In genomic region chr15:87477759-87478687, GRCh38 we compare ENCODE assay signal across 7 cellular contexts.
DNase-seq lines count a peak whose midpoint lies in the region; ATAC-seq and TF ChIP-seq lines count a peak whose summit lies in the region.

No MANE protein-coding gene starts in this region.

- H3K27ac Mint-ChIP-seq in HFFc6: peak overlapping the region; percentile 80
- H3K27ac Mint-ChIP-seq in T-helper 2 cell treated with Interferon-gamma antibody and Interleukin-4, amounts not matched to agents 5 μg/mL and 100 μg/mL, for 36 hours: no peak overlapping the region

- H3K4me1 ChIP-seq in RWPE2 (ENCODE audit: insufficient read depth, poor library complexity, severe bottlenecking): peaks cover 7% of the 10 kb centered on the region

- H3K36me3 ChIP-seq in RWPE2 (ENCODE audit: low read depth): no peaks in the 10 kb centered on the region; the same call in 1 of the 2 replicates

- H3K4me1 Mint-ChIP-seq in HFFc6 (ENCODE audit: low read depth): peaks cover 10% of the 10 kb centered on the region
- no peaks in the 10 kb centered on the region for H3K4me1 Mint-ChIP-seq in T-helper 2 cell treated with Interferon-gamma antibody and Interleukin-4, amounts not matched to agents 5 μg/mL and 100 μg/mL, for 36 hours (ENCODE audit: low read depth)

- no peaks in the 10 kb centered on the region for H3K36me3 Mint-ChIP-seq in HFFc6 (ENCODE audit: low read depth)
- H3K36me3 Mint-ChIP-seq in T-helper 2 cell treated with Interferon-gamma antibody and Interleukin-4, amounts not matched to agents 5 μg/mL and 100 μg/mL, for 36 hours (ENCODE audit: low read depth): no peaks in the 10 kb centered on the region

- H3K4me3 Mint-ChIP-seq in HFFc6: peak overlapping the region; percentile 61
- no peak overlapping the region for H3K4me3 Mint-ChIP-seq in T-helper 2 cell treated with Interferon-gamma antibody and Interleukin-4, amounts not matched to agents 5 μg/mL and 100 μg/mL, for 36 hours

- H3K9me3 ChIP-seq in RWPE2 (ENCODE audit: severe bottlenecking): no peaks in the 10 kb centered on the region

- ATAC-seq in RWPE2 (ENCODE audit: low read depth) (peak; percentile 98), GM18511 (IDR thresholded peaks at IDR 0.05; ENCODE audit: unreplicated experiment) (no peak), GM18861 (IDR thresholded peaks at IDR 0.05; ENCODE audit: unreplicated experiment) (no peak)

- peak; percentile 70 for TF ChIP-seq CTCF in HFFc6 (IDR thresholded peaks at IDR 0.05)
- TF ChIP-seq CTCF in RWPE2 (IDR thresholded peaks at IDR 0.05; ENCODE audit: poor library complexity, severe bottlenecking): no peak

- no peaks in the 10 kb centered on the region; the same call in 1 of the 2 replicates for H3K27me3 Mint-ChIP-seq in HFFc6 (ENCODE audit: insufficient read depth)
- no peaks in the 10 kb centered on the region for H3K27me3 Mint-ChIP-seq in T-helper 2 cell treated with Interferon-gamma antibody and Interleukin-4, amounts not matched to agents 5 μg/mL and 100 μg/mL, for 36 hours (ENCODE audit: low read depth)

- peak; percentile 90 for DNase-seq in HFFc6
- DNase-seq in RWPE2 (ENCODE audit: low spot score): peak; percentile 60
- DNase-seq in globus pallidus (ENCODE audit: low spot score): peak; percentile 29
- peak; percentile 96 for DNase-seq in renal cortical epithelial cell (ENCODE audit: low read depth)
- no peak for DNase-seq in T-helper 2 cell treated with Interferon-gamma antibody and Interleukin-4, amounts not matched to agents 5 μg/mL and 100 μg/mL, for 36 hours (ENCODE audit: low spot score)

- no peaks in the 10 kb centered on the region; the same call in 1 of the 2 replicates for H3K9me3 Mint-ChIP-seq in HFFc6
- H3K9me3 Mint-ChIP-seq in T-helper 2 cell treated with Interferon-gamma antibody and Interleukin-4, amounts not matched to agents 5 μg/mL and 100 μg/mL, for 36 hours: no peaks in the 10 kb centered on the region

- H3K4me3 ChIP-seq in RWPE2 (ENCODE audit: severe bottlenecking): no peak overlapping the region

- H3K27me3 ChIP-seq in RWPE2 (ENCODE audit: insufficient read depth, poor library complexity, severe bottlenecking): no peaks in the 10 kb centered on the region

- no peak overlapping the region for H3K27ac ChIP-seq in RWPE2 (ENCODE audit: poor library complexity, severe bottlenecking)
